ENCODE assay signal across 8 cellular contexts in genomic region chr2:203673933-203674332, GRCh38. TPM values are rescaled to one million over a fixed set of nuclear protein-coding genes. Genes with fewer than 3 reads are reported as not detected.
A peak's percentile ranks its signal among the peaks of the same experiment; 100 is the strongest.
DNase-seq lines count a peak whose midpoint lies in the region; ATAC-seq and TF ChIP-seq lines count a peak whose summit lies in the region.

No MANE protein-coding gene starts in this region.

- 67 to 100% (median 82%) methylated on average over 1 of the region's 1 CpG for WGBS in heart left ventricle, 4 donors

- H3K27me3 Mint-ChIP-seq in activated CD4-positive, alpha-beta T cell treated with anti-CD3 and anti-CD28 coated beads, Interleukin-2, amount 10 ng/mL, durations not matched to agents 24 days and 14 days = no peaks in the 10 kb centered on the region

- H3K9me3 Mint-ChIP-seq in activated CD4-positive, alpha-beta T cell treated with anti-CD3 and anti-CD28 coated beads, Interleukin-2, amount 10 ng/mL, durations not matched to agents 24 days and 14 days = peaks cover 24% of the 10 kb centered on the region

- peak; percentile 83 for DNase-seq in activated CD4-positive, alpha-beta T cell treated with anti-CD3 and anti-CD28 coated beads, Interleukin-2, amount 10 ng/mL, durations not matched to agents 24 days and 14 days
- no peak for DNase-seq in activated CD4-positive, alpha-beta T cell treated with anti-CD3 and anti-CD28 coated beads for 1 hour
- DNase-seq in OCI-M1 (lab: John Stamatoyannopoulos, UW) (peak; percentile 83), heart left ventricle (no peak), DMS153 treated with DMSO at 0.1 percent for 48 hours (lab: John Stamatoyannopoulos, UW; ENCODE audit: unreplicated experiment) (no peak), occipital lobe (lab: John Stamatoyannopoulos, UW) (no peak)
- DNase-seq in effector CD4-positive, alpha-beta T cell = no peak

- no peaks in the 10 kb centered on the region for H3K36me3 ChIP-seq in heart left ventricle

- H3K4me3 Mint-ChIP-seq in activated CD4-positive, alpha-beta T cell treated with anti-CD3 and anti-CD28 coated beads, Interleukin-2, amount 10 ng/mL, durations not matched to agents 24 days and 14 days = peak overlapping the region; percentile 63

- no peaks in the 10 kb centered on the region for H3K27me3 ChIP-seq in heart left ventricle

- H3K27ac Mint-ChIP-seq in activated CD4-positive, alpha-beta T cell treated with anti-CD3 and anti-CD28 coated beads, Interleukin-2, amount 10 ng/mL, durations not matched to agents 24 days and 14 days = peak overlapping the region; percentile 89

- H3K4me1 Mint-ChIP-seq in activated CD4-positive, alpha-beta T cell treated with anti-CD3 and anti-CD28 coated beads, Interleukin-2, amount 10 ng/mL, durations not matched to agents 24 days and 14 days = peaks cover 27% of the 10 kb centered on the region

- TF ChIP-seq POLR2A in heart left ventricle (IDR thresholded peaks at IDR 0.05) = no peak

- peak; percentile 95 for ATAC-seq in HG02884 (IDR thresholded peaks at IDR 0.05; ENCODE audit: unreplicated experiment)
- peak in 2 of 4 donors; percentile 59 to 60 for ATAC-seq in heart left ventricle

- H3K36me3 Mint-ChIP-seq in activated CD4-positive, alpha-beta T cell treated with anti-CD3 and anti-CD28 coated beads, Interleukin-2, amount 10 ng/mL, durations not matched to agents 24 days and 14 days (ENCODE audit: low read depth) = peaks cover 9% of the 10 kb centered on the region

- no peak overlapping the region for H3K4me3 ChIP-seq in heart left ventricle

- TF ChIP-seq CTCF in heart left ventricle (IDR thresholded peaks at IDR 0.05) = no peak

- intact Hi-C loops in activated CD4-positive, alpha-beta T cell treated with anti-CD3 and anti-CD28 coated beads, Interleukin-2, amount 10 ng/mL, durations not matched to agents 24 days and 14 days (cut with micrococcal nuclease) = loop anchor here (1.0 kb wide), 3 partner anchors 10 to 108 kb away; no protein-coding TSS in a partner anchor
- intact Hi-C loops in heart left ventricle (cut with DNase I) = no loop called here

- peaks cover 0 to 23% (median 7%) of the 10 kb centered on the region in 12 donors for H3K4me1 ChIP-seq in heart left ventricle

- H3K27ac ChIP-seq in heart left ventricle = peak overlapping the region in 8 of 12 donors; percentile 17 to 60 (median 34)

- H3K9me3 ChIP-seq in heart left ventricle = peaks cover 0 to 6% (median 0%) of the 10 kb centered on the region in 12 donors

RNA-seq across cellular contexts. Expression of gene CD28, which starts 32.5 kb away (rescaled TPM):
- 130 and 132 TPM in 2 replicates for total RNA-seq in activated CD4-positive, alpha-beta T cell treated with anti-CD3 and anti-CD28 coated beads, Interleukin-2, amount 10 ng/mL, durations not matched to agents 24 days and 14 days
- 10 to 100 TPM in 1 of 9 donors, 1 to 10 TPM in 3, under 1 TPM in 5; 0.16 to 11.2 (median 0.83) TPM for total RNA-seq in heart left ventricle
- under 1 TPM; 0.08 to 0.21 TPM for polyA plus RNA-seq in heart left ventricle
- total RNA-seq in occipital lobe = 0.78 TPM

Comparison
In these comparisons a context has a peak if more than half of its experiments do, and no peak if none do; other contexts are left out.
1. DNase-seq: peak in activated CD4-positive, alpha-beta T cell treated with anti-CD3 and anti-CD28 coated beads, Interleukin-2, amount 10 ng/mL, durations not matched to agents 24 days and 14 days (single experiment) and OCI-M1 (single experiment); none in activated CD4-positive, alpha-beta T cell treated with anti-CD3 and anti-CD28 coated beads for 1 hour (single experiment), heart left ventricle (0 of 5), effector CD4-positive, alpha-beta T cell (single experiment), DMS153 treated with DMSO at 0.1 percent for 48 hours (single experiment) and occipital lobe (single experiment).
2. RNA of gene CD28, which starts 32.5 kb away (total RNA-seq): 130 to 132 TPM in activated CD4-positive, alpha-beta T cell treated with anti-CD3 and anti-CD28 coated beads, Interleukin-2, amount 10 ng/mL, durations not matched to agents 24 days and 14 days; 0.16 to 11.2 TPM in heart left ventricle and 0.78 TPM in occipital lobe (single experiment); every median in the first group is over 10 times any median in the second.